8 cellular contexts compared by ENCODE assay signal in genomic region chr4:56252561-56253152, GRCh38.
"Had no signal": no experiment of that assay in that cellular context is flagged by ENCODE, and none has a peak within 500 bp of the region (broad histone marks: within the 10 kb centered on the region; RNA-seq: fewer than 3 reads in every experiment).

No MANE protein-coding gene starts in this region.

- H3K4me3 ChIP-seq: GM23338, K562 had no signal

- H3K27ac ChIP-seq: HL-60 had no signal

- FAIRE-seq: H1, H54, K562 had no signal

- H2AFZ ChIP-seq: GM23338 had no signal

- ATAC-seq: GM23338, K562 had no signal

- DNase-seq: H9, HCEC 1CT, IMR-90 had no signal

- H3K4me2 ChIP-seq: GM23338 had no signal
